19 cellular contexts compared by ENCODE assay signal in the genomic region with DNA sequence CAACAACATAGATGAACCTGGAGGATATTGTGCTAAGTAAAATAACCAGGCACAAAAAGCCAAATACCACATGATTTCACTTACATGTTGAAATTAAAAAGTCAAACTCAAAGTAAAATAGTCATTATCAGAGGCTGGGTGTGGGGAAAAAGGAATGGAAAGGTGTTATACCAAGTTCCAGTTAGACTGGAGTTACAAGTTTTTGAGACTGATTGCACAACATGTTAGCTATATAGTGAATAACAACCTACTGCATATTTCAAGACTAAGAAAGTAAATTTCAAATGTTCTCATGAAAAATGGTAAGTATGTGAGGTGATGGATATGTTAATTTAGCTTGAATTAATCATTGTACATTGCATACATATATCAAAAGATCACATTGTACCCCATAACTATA.
DNase-seq lines count a peak whose midpoint lies in the region; ATAC-seq, FAIRE-seq and TF ChIP-seq lines count a peak whose summit lies in the region.
"Had no signal": no experiment of that assay in that cellular context is flagged by ENCODE, and none has a peak within 500 bp of the region (broad histone marks: within the 10 kb centered on the region; RNA-seq: fewer than 3 reads in every experiment).

No MANE protein-coding gene starts in this region.

- H3K9me3 ChIP-seq in IMR-90 (ENCODE audit: control insufficient read depth, insufficient read depth, low read length) (no peaks in the 10 kb centered on the region), H1 (ENCODE audit: insufficient read depth in 2 of 2, low read depth in 1 of 2, low read length in 1 of 2) (peaks cover 0 to 3% of the 10 kb centered on the region in 2 experiments; a peak in 2 of 4 replicates), left lung (no peaks in the 10 kb centered on the region), Karpas-422 (ENCODE audit: low read length) (no peaks in the 10 kb centered on the region)

- H3K9ac ChIP-seq in IMR-90 (ENCODE audit: low read depth, low read length) (no peak overlapping the region), H1 (replicated peaks in 1 of 4; ENCODE audit: extremely low read depth in 1 of 4, low read depth in 3 of 4, low read length in 3 of 4) (no peak overlapping the region), Karpas-422 (ENCODE audit: low read length) (no peak overlapping the region)
- H3K9ac ChIP-seq: BLaER1, GM23248 had no signal

- H3K4me1 ChIP-seq in IMR-90 (ENCODE audit: control insufficient read depth, insufficient read depth, low read length): no peaks in the 10 kb centered on the region
- peaks cover 0 to 6% (median 3%) of the 10 kb centered on the region in 4 experiments; a peak in 3 of 7 replicates for H3K4me1 ChIP-seq in H1 (replicated peaks in 1 of 4; ENCODE audit: control insufficient read depth in 3 of 4, insufficient read depth in 4 of 4, low read length in 3 of 4)
- H3K4me1 ChIP-seq in left lung: no peaks in the 10 kb centered on the region
- no peaks in the 10 kb centered on the region for H3K4me1 ChIP-seq in Karpas-422 (ENCODE audit: low read length)
- H3K4me1 ChIP-seq: A549, BLaER1 had no signal

- no peaks in the 10 kb centered on the region for H3K9me1 ChIP-seq in IMR-90 (ENCODE audit: insufficient read depth, low read length)

- H2BK20ac ChIP-seq in IMR-90 (ENCODE audit: low read depth, low read length) (no peak overlapping the region), H1 (ENCODE audit: low read length) (no peak overlapping the region)

- no peak overlapping the region for H2AK5ac ChIP-seq in IMR-90 (ENCODE audit: low read depth, low read length)
- H2AK5ac ChIP-seq in H1 (ENCODE audit: low read depth, low read length): no peak overlapping the region

- H3K18ac ChIP-seq in IMR-90 (ENCODE audit: low read depth, low read length) (no peak overlapping the region), H1 (ENCODE audit: extremely low read depth, low read length) (no peak overlapping the region; the same call in 1 of the 2 replicates)

- H3K4ac ChIP-seq in IMR-90 (ENCODE audit: low read depth, low read length) (no peak overlapping the region), H1 (replicated peaks; ENCODE audit: insufficient read length, low read depth, low read length) (no peak overlapping the region)

- H3K79me1 ChIP-seq in IMR-90 (ENCODE audit: low read depth in 1 of 2, low read length in 2 of 2) (no peaks in the 10 kb centered on the region), H1 (ENCODE audit: low read depth, low read length) (no peaks in the 10 kb centered on the region)

- no peak overlapping the region for H2AFZ ChIP-seq in IMR-90 (replicated peaks; ENCODE audit: low read length, poor library complexity)
- H2AFZ ChIP-seq in H1 (ENCODE audit: low read length): no peak overlapping the region
- H2AFZ ChIP-seq in Karpas-422 (ENCODE audit: low read length): no peak overlapping the region
- H2AFZ ChIP-seq: GM23248 had no signal

- H3K23ac ChIP-seq in IMR-90 (ENCODE audit: low read depth, low read length) (no peak overlapping the region), H1 (ENCODE audit: insufficient read length) (no peak overlapping the region)

- intact Hi-C loops in IMR-90 (cut with micrococcal nuclease): no loop called here
- intact Hi-C loops in left lung (cut with DNase I): loop anchor here in 1 of 2 donors (10.0 kb wide), 1 partner anchor 373 kb away; no protein-coding TSS in a partner anchor

- no peak overlapping the region for H3K4me3 ChIP-seq in IMR-90 (ENCODE audit: insufficient read depth, low read depth, low read length)
- no peak overlapping the region for H3K4me3 ChIP-seq in H1 (ENCODE audit: extremely low read depth in 1 of 4, insufficient read depth in 2 of 4, low read depth in 3 of 4, low read length in 4 of 4)
- no peak overlapping the region for H3K4me3 ChIP-seq in left lung
- no peak overlapping the region for H3K4me3 ChIP-seq in Karpas-422 (ENCODE audit: low read length)
- H3K4me3 ChIP-seq: A549, BLaER1, GM23248, SK-N-MC had no signal

- H3K4me2 ChIP-seq in IMR-90 (ENCODE audit: low read depth, low read length): no peak overlapping the region
- H3K4me2 ChIP-seq in H1 (ENCODE audit: insufficient read depth in 1 of 2, low read depth in 2 of 2, low read length in 2 of 2): no peak overlapping the region
- H3K4me2 ChIP-seq in Karpas-422 (ENCODE audit: low read depth, low read length, poor library complexity, severe bottlenecking): no peak overlapping the region
- H3K4me2 ChIP-seq: A549, BLaER1 had no signal

- FAIRE-seq in D721Med (lab: Jason Lieb, UNC) (peak; percentile 48), H1 (lab: Jason Lieb, UNC) (no peak)
- FAIRE-seq: A549 had no signal

- H4K91ac ChIP-seq in IMR-90 (ENCODE audit: insufficient read depth, low read depth, low read length) (no peak overlapping the region), H1 (replicated peaks; ENCODE audit: insufficient read length, low read length) (no peak overlapping the region)

- H4K8ac ChIP-seq in IMR-90 (ENCODE audit: low read depth in 2 of 2, low read length in 2 of 2): no peak overlapping the region
- no peak overlapping the region for H4K8ac ChIP-seq in H1 (ENCODE audit: extremely low read depth, insufficient read depth, low read length)

- H2BK120ac ChIP-seq in IMR-90 (ENCODE audit: low read depth, low read length) (no peak overlapping the region), H1 (replicated peaks; ENCODE audit: low read depth, low read length) (no peak overlapping the region)

- CTCF ChIA-PET in IMR-90 (lab: Yijun Ruan, JAX): interaction anchor here (1.0 kb wide), 1 partner anchor 10 kb away, joined by 5 read pairs; no protein-coding TSS in a partner anchor
- CTCF ChIA-PET in H1 (lab: Charles Lee; ENCODE audit: partially characterized antibody): interaction anchor here (0.6 kb wide), 1 partner anchor 678 kb away, joined by 3 read pairs; no protein-coding TSS in a partner anchor

- POLR2A ChIA-PET in IMR-90 (lab: Charles Lee; ENCODE audit: unreplicated experiment): no interaction called here
- POLR2A ChIA-PET in H1 (lab: Charles Lee; ENCODE audit: partially characterized antibody): no interaction called here

- no peak overlapping the region for H2AK9ac ChIP-seq in IMR-90 (replicated peaks; ENCODE audit: low read depth, low read length, poor library complexity)

- H2BK15ac ChIP-seq in IMR-90 (ENCODE audit: low read depth, low read length) (no peak overlapping the region), H1 (ENCODE audit: low read length) (no peak overlapping the region)

- TF ChIP-seq CTCF in D721Med (IDR thresholded peaks at IDR 0.05; ENCODE audit: insufficient read depth, missing control alignments) (no peak), IMR-90 (conservative IDR thresholded peaks at IDR 0.05; ENCODE audit: low read depth, low read length) (no peak), H1 (IDR thresholded peaks at IDR 0.05; ENCODE audit: control extremely low read depth in 1 of 3, insufficient read depth in 1 of 3, low read depth in 1 of 3, low read length in 3 of 3) (no peak), left lung (IDR thresholded peaks at IDR 0.05) (no peak)

- H3K56ac ChIP-seq in IMR-90 (ENCODE audit: extremely low read depth, insufficient read depth, low read length) (no peak overlapping the region), H1 (replicated peaks; ENCODE audit: insufficient read length, low read depth, low read length) (no peak overlapping the region)

- no peak overlapping the region for H3K27ac ChIP-seq in IMR-90 (ENCODE audit: insufficient read depth, low read length)
- H3K27ac ChIP-seq in H1 (ENCODE audit: low read depth, low read length): no peak overlapping the region
- H3K27ac ChIP-seq in left lung: no peak overlapping the region
- H3K27ac ChIP-seq in Karpas-422 (ENCODE audit: low read length): no peak overlapping the region
- H3K27ac ChIP-seq: A549, BLaER1, GM23248, SK-N-MC had no signal

- TF ChIP-seq RAD21 in IMR-90 (IDR thresholded peaks at IDR 0.05; ENCODE audit: low read length) (no peak), H1 (IDR thresholded peaks at IDR 0.05 in 1 of 2, conservative IDR thresholded peaks at IDR 0.05 in 1 of 2; ENCODE audit: low read depth in 2 of 2, low read length in 2 of 2) (no peak)

- dilution Hi-C loops in IMR-90 (cut with HindIII; ENCODE audit: low sequenced_read_pairs, unreplicated experiment): no loop called here

- H3K23me2 ChIP-seq in H1 (ENCODE audit: low read depth, low read length): no peaks in the 10 kb centered on the region

- no peak for DNase-seq in D721Med (ENCODE audit: insufficient read length, low spot score)
- no peak for DNase-seq in IMR-90
- DNase-seq in H1 (ENCODE audit: low read depth in 1 of 2, low spot score in 2 of 2): no peak
- DNase-seq in left lung: no peak
- DNase-seq in Karpas-422: no peak
- no peak for DNase-seq in HuH-7.5 (ENCODE audit: low spot score)
- no peak for DNase-seq in NCI-H1105 (lab: John Stamatoyannopoulos, UW)
- DNase-seq: CD4-positive, alpha-beta memory T cell; DMS79 treated with DMSO at 0.1 percent for 48 hours; GM23248; NCI-H1436; NCI-H1930; NCI-H345; NCI-H526; Right ventricle myocardium superior had no signal

- H3K27me3 ChIP-seq in IMR-90 (ENCODE audit: control insufficient read depth, insufficient read depth, low read length) (no peaks in the 10 kb centered on the region), H1 (replicated peaks in 1 of 4; ENCODE audit: control insufficient read depth in 3 of 4, extremely low read depth in 1 of 4, insufficient read depth in 3 of 4, low read length in 3 of 4) (no peaks in the 10 kb centered on the region), left lung (no peaks in the 10 kb centered on the region), Karpas-422 (ENCODE audit: low read length) (no peaks in the 10 kb centered on the region)
- H3K27me3 ChIP-seq: BLaER1 had no signal

- TF ChIP-seq EP300 in H1 (IDR thresholded peaks at IDR 0.05; ENCODE audit: borderline replicate concordance in 1 of 2, low read depth in 2 of 2, low read length in 2 of 2): no peak

- no peak overlapping the region for H4K5ac ChIP-seq in IMR-90 (ENCODE audit: low read depth, low read length)
- peak overlapping the region; percentile 52 for H4K5ac ChIP-seq in H1 (ENCODE audit: insufficient read length, low read depth, low read length)

- H3K14ac ChIP-seq in IMR-90 (replicated peaks; ENCODE audit: low read depth, low read length) (no peak overlapping the region), H1 (ENCODE audit: insufficient read length) (no peak overlapping the region)

- H4K20me1 ChIP-seq in IMR-90 (ENCODE audit: insufficient read depth, low read length) (no peaks in the 10 kb centered on the region), H1 (replicated peaks in 1 of 2; ENCODE audit: control insufficient read depth in 1 of 2, insufficient read depth in 2 of 2, low read length in 2 of 2) (no peaks in the 10 kb centered on the region), Karpas-422 (ENCODE audit: insufficient read depth, low read depth, low read length) (no peaks in the 10 kb centered on the region)
- H4K20me1 ChIP-seq: BLaER1 had no signal

- no peak overlapping the region for H2BK12ac ChIP-seq in H1 (ENCODE audit: low read depth, low read length)

- no peaks in the 10 kb centered on the region for H3K9me2 ChIP-seq in Karpas-422 (replicated peaks; ENCODE audit: insufficient read depth, low read length)

- in situ Hi-C loops in IMR-90 (cut with MboI; ENCODE audit: low sequenced_read_pairs): loop anchor here (25.0 kb wide), 1 partner anchor 1935 kb away; no protein-coding TSS in a partner anchor

- BruUV-seq in IMR-90 (replicated peaks; lab: Mats Ljungman, UMichigan): no TSS peak

- H3K36me3 ChIP-seq in IMR-90 (ENCODE audit: control insufficient read depth, insufficient read depth, low read length) (no peaks in the 10 kb centered on the region), H1 (ENCODE audit: control insufficient read depth in 2 of 4, insufficient read depth in 4 of 4, low read length in 3 of 4) (peaks cover 0 to under 1% (median 0%) of the 10 kb centered on the region in 4 experiments; a peak in 1 of 8 replicates), left lung (no peaks in the 10 kb centered on the region), Karpas-422 (ENCODE audit: insufficient read depth, low read length) (no peaks in the 10 kb centered on the region)
- H3K36me3 ChIP-seq: BLaER1 had no signal

- no peaks in the 10 kb centered on the region for H3K79me2 ChIP-seq in H1 (ENCODE audit: control insufficient read depth in 1 of 2, insufficient read depth in 2 of 2, low read length in 2 of 2)
- no peaks in the 10 kb centered on the region for H3K79me2 ChIP-seq in Karpas-422 (ENCODE audit: low read length)

- no peak for TF ChIP-seq POLR2A in IMR-90 (IDR thresholded peaks at IDR 0.05; ENCODE audit: low read depth, low read length)
- TF ChIP-seq POLR2A in H1 (IDR thresholded peaks at IDR 0.05; ENCODE audit: control extremely low read depth in 1 of 2, low read depth in 2 of 2, low read length in 2 of 2): no peak

- H2BK5ac ChIP-seq in IMR-90 (ENCODE audit: low read depth, low read length, poor library complexity, severe bottlenecking) (no peak overlapping the region), H1 (ENCODE audit: low read depth, low read length) (no peak overlapping the region)

- ATAC-seq in IMR-90 (ENCODE audit: low read depth) (no peak), left lung (peak; percentile 74)
- ATAC-seq: A549, Panc1 had no signal
